Comparison of ENCODE assay signal across 15 cellular contexts in genomic region chr10:4174197-4174596, GRCh38.
DNase-seq lines count a peak whose midpoint lies in the region; ATAC-seq and TF ChIP-seq lines count a peak whose summit lies in the region.
"Had no signal": no experiment of that assay in that cellular context is flagged by ENCODE, and none has a peak within 500 bp of the region (broad histone marks: within the 10 kb centered on the region; RNA-seq: fewer than 3 reads in every experiment).

No MANE protein-coding gene starts in this region.

- peak; percentile 6 for DNase-seq in HCEC 1CT
- DNase-seq in SK-MEL-5 (ENCODE audit: low read depth, low spot score) = peak; percentile 48
- DNase-seq in iPS-NIHi11 (ENCODE audit: low spot score) = peak; percentile 48
- DNase-seq in NCI-H1694 treated with DMSO at 0.1 percent for 48 hours (lab: John Stamatoyannopoulos, UW) = no peak
- no peak for DNase-seq in lower lobe of right lung
- DNase-seq: activated CD4-positive, alpha-beta T cell treated with anti-CD3 and anti-CD28 coated beads, Interleukin-2, amount 10 ng/mL, durations not matched to agents 7 days and 5 days; activated gamma-delta T cell treated with Interleukin-2 at 50 U/mL for 16 hours; NCI-H524 treated with DMSO at 0.1 percent for 48 hours; nephron progenitor cell had no signal

- TF ChIP-seq CTCF in C4-2B (conservative IDR thresholded peaks at IDR 0.05) (peak; percentile 28), lower lobe of right lung (IDR thresholded peaks at IDR 0.05) (no peak)

- no peaks in the 10 kb centered on the region for H3K9me3 ChIP-seq in lower lobe of right lung

- H3K36me3 ChIP-seq in lower lobe of right lung = no peaks in the 10 kb centered on the region
- H3K36me3 ChIP-seq: suprapubic skin had no signal

- H3K27me3 ChIP-seq in lower lobe of right lung (ENCODE audit: low read depth) = no peaks in the 10 kb centered on the region
- H3K27me3 ChIP-seq: suprapubic skin had no signal

- no peak overlapping the region for H3K4me3 ChIP-seq in lower lobe of right lung
- H3K4me3 ChIP-seq: SK-N-MC, suprapubic skin had no signal

- in situ Hi-C loops in SK-MEL-5 (cut with HindIII; ENCODE audit: low pct_unique_long_range_greater_than_20kb, low sequenced_read_pairs) = no loop called here

- H3K27ac ChIP-seq in C4-2B (no peak overlapping the region), lower lobe of right lung (no peak overlapping the region)
- H3K27ac ChIP-seq: HL-60, SK-N-MC, suprapubic skin had no signal

- no peaks in the 10 kb centered on the region for H3K4me1 ChIP-seq in lower lobe of right lung

- intact Hi-C loops in lower lobe of right lung (cut with DNase I) = no loop called here

- ATAC-seq in GM21447 (IDR thresholded peaks at IDR 0.05; ENCODE audit: unreplicated experiment) (no peak), HG03175 (IDR thresholded peaks at IDR 0.05; ENCODE audit: unreplicated experiment) (no peak), lower lobe of right lung (no peak)

Comparison
In these comparisons a context has a peak if more than half of its experiments do, and no peak if none do; other contexts are left out.
1. DNase-seq: peak in HCEC 1CT (single experiment), SK-MEL-5 (single experiment) and iPS-NIHi11 (single experiment); none in NCI-H1694 treated with DMSO at 0.1 percent for 48 hours (single experiment) and lower lobe of right lung (single experiment).